ENCODE assay signal across 9 cellular contexts in the genomic region with DNA sequence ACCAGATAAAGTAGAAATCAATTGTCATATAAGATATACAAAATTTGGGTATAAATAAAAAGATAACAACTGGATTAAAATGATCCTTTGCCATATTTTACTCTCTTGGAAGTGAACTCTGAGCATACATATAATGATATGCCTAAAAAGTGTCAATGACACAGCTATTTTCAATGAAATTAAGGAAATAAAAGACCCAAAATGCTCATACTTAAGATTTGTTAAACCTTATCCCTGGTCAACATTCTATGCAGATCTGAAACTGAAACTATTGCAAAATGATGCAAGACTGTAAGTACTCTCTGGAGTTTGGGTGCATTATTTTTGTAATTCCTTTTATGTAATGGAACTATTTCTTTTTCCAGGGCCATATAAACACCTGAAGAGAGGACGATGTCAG.
A peak's percentile ranks its signal among the peaks of the same experiment; 100 is the strongest.
DNase-seq lines count a peak whose midpoint lies in the region; ATAC-seq and TF ChIP-seq lines count a peak whose summit lies in the region.
"Had no signal": no experiment of that assay in that cellular context is flagged by ENCODE, and none has a peak within 500 bp of the region (broad histone marks: within the 10 kb centered on the region; RNA-seq: fewer than 3 reads in every experiment).

No MANE protein-coding gene starts in this region.

- H3K27ac Mint-ChIP-seq in CD14-positive monocyte (peak overlapping the region; percentile 97 to 99 (median 98)), memory B cell (no peak overlapping the region)
- H3K27ac Mint-ChIP-seq: natural killer cell had no signal

- no peaks in the 10 kb centered on the region for H3K36me3 ChIP-seq in adipocyte (ENCODE audit: control insufficient read depth, insufficient read depth, low read length, severe bottlenecking)

- H3K4me1 ChIP-seq in adipocyte (ENCODE audit: control insufficient read depth, insufficient read depth, low read length) = peaks cover 19% of the 10 kb centered on the region

- H3K36me3 Mint-ChIP-seq in CD14-positive monocyte (no peaks in the 10 kb centered on the region), memory B cell (no peaks in the 10 kb centered on the region)
- H3K36me3 Mint-ChIP-seq: natural killer cell had no signal

- no peak for DNase-seq in CD14-positive monocyte (ENCODE audit: low spot score)
- DNase-seq in adipocyte (ENCODE audit: low read depth) = peak; percentile 75
- no peak for DNase-seq in memory B cell (ENCODE audit: low spot score in 2 of 2)
- no peak for DNase-seq in RPMI8226
- DNase-seq in NCI-H146 treated with DMSO at 0.1 percent for 48 hours (lab: John Stamatoyannopoulos, UW; ENCODE audit: unreplicated experiment) = no peak
- no peak for DNase-seq in NCI-H526 (lab: John Stamatoyannopoulos, UW)
- DNase-seq: natural killer cell had no signal

- intact Hi-C loops in CD14-positive monocyte (cut with micrococcal nuclease) = loop anchor here (2.0 to 10.0 kb wide), 5 partner anchors 52 to 262 kb away; no protein-coding TSS in a partner anchor

- H3K27me3 Mint-ChIP-seq in CD14-positive monocyte (ENCODE audit: low read depth in 3 of 3) (no peaks in the 10 kb centered on the region), memory B cell (no peaks in the 10 kb centered on the region)

- H3K27me3 ChIP-seq in adipocyte (replicated peaks; ENCODE audit: control insufficient read depth, insufficient read depth, low read length) = no peaks in the 10 kb centered on the region

- H3K9me3 ChIP-seq in adipocyte (ENCODE audit: control insufficient read depth, low read length) = no peaks in the 10 kb centered on the region

- peak; percentile 25 for ATAC-seq in HG02798 (IDR thresholded peaks at IDR 0.05; ENCODE audit: poor library complexity, unreplicated experiment)
- ATAC-seq in memory B cell (ENCODE audit: low read depth) = peak; percentile 57
- ATAC-seq in GM21423 (IDR thresholded peaks at IDR 0.05; ENCODE audit: unreplicated experiment) = no peak

- peak overlapping the region; percentile 72 for H3K4me3 ChIP-seq in adipocyte (ENCODE audit: low read length)

- peak overlapping the region; percentile 31 to 73 for H3K4me3 Mint-ChIP-seq in CD14-positive monocyte
- peak overlapping the region; percentile 83 for H3K4me3 Mint-ChIP-seq in memory B cell
- H3K4me3 Mint-ChIP-seq: natural killer cell had no signal

- H3K9ac ChIP-seq in adipocyte (ENCODE audit: low read length) = no peak overlapping the region

- no peaks in the 10 kb centered on the region for H3K9me3 Mint-ChIP-seq in CD14-positive monocyte
- H3K9me3 Mint-ChIP-seq in memory B cell = no peaks in the 10 kb centered on the region
- H3K9me3 Mint-ChIP-seq: natural killer cell had no signal

- H3K4me1 Mint-ChIP-seq in CD14-positive monocyte (peaks cover 30% of the 10 kb centered on the region), memory B cell (peaks cover 18% of the 10 kb centered on the region)
- H3K4me1 Mint-ChIP-seq: natural killer cell had no signal

- no peak for TF ChIP-seq CTCF in CD14-positive monocyte (IDR thresholded peaks at IDR 0.05)
